Comparison of ENCODE assay signal across 26 cellular contexts in the genomic region with DNA sequence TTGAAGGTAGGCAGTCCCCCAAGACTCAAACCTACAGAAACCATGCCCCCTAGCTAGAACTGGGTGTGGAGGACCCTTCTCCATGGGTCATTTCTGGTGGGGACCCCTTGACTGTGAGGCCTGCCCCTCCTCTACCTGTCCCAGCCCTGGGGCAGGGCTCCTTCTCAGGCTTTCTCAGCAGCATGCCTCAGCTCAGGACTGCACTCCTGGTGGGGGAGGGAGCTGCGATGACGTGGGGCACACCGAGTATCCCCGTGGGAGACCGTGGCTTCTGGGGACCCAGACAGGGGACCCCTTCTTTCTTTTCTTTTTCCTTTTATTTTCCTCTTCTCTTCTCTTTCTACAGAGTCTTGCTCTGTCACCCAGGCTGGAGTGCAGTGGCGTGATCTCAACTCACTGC. TPM values are rescaled to one million over a fixed set of nuclear protein-coding genes. Genes with fewer than 3 reads are reported as not detected.
DNase-seq lines count a peak whose midpoint lies in the region; ATAC-seq and TF ChIP-seq lines count a peak whose summit lies in the region.
"Had no signal": no experiment of that assay in that cellular context is flagged by ENCODE, and none has a peak within 500 bp of the region (broad histone marks: within the 10 kb centered on the region; RNA-seq: fewer than 3 reads in every experiment).

No MANE protein-coding gene starts in this region.

- no peak overlapping the region for H3K4me2 ChIP-seq in osteoblast (ENCODE audit: insufficient read depth, low read length)
- H3K4me2 ChIP-seq: A549; BLaER1 treated with 17β-estradiol and CSF1 and Interleukin-3, amounts not matched to agents 10 nM and 100 nM had no signal

- 78 to 94% (median 87%) methylated on average over 6 of the region's 6 CpGs for WGBS in spleen, 5 donors
- no CpG with 5 or more reads among the region's 6 CpGs for WGBS in right lobe of liver (ENCODE audit: insufficient coverage, low coverage, low lambda C conversion rate, missing lambda C conversion rate)

- no peaks in the 10 kb centered on the region for H3K27me3 ChIP-seq in osteoblast (ENCODE audit: insufficient read depth, low read length)
- peaks cover 0 to 67% (median 0%) of the 10 kb centered on the region in 7 donors for H3K27me3 ChIP-seq in spleen (replicated peaks in 1 of 7)
- H3K27me3 ChIP-seq in right lobe of liver, result no peaks in the 10 kb centered on the region
- H3K27me3 ChIP-seq: BLaER1 treated with 17β-estradiol and CSF1 and Interleukin-3, amounts not matched to agents 10 nM and 100 nM had no signal

- peaks cover 11% of the 10 kb centered on the region for H3K27me3 Mint-ChIP-seq in activated naive CD8-positive, alpha-beta T cell treated with anti-CD3 and anti-CD28 coated beads, Interleukin-2, amount 10 ng/mL, durations not matched to agents 7 days and 5 days
- peaks cover 4% of the 10 kb centered on the region for H3K27me3 Mint-ChIP-seq in activated naive CD8-positive, alpha-beta T cell treated with anti-CD3 and anti-CD28 coated beads for 36 hours
- H3K27me3 Mint-ChIP-seq in chondrocyte (ENCODE audit: low read depth), result peaks cover 63% of the 10 kb centered on the region
- H3K27me3 Mint-ChIP-seq in effector memory CD8-positive, alpha-beta T cell, result peaks cover 55 to 99% of the 10 kb centered on the region in 2 donors

- no peak overlapping the region for H3K27ac ChIP-seq in osteoblast (ENCODE audit: low read depth, low read length)
- no peak overlapping the region for H3K27ac ChIP-seq in spleen
- H3K27ac ChIP-seq in right lobe of liver, result no peak overlapping the region
- H3K27ac ChIP-seq: 22Rv1; A549; BLaER1 treated with 17β-estradiol and CSF1 and Interleukin-3, amounts not matched to agents 10 nM and 100 nM; C4-2B had no signal

- H3K4me1 ChIP-seq in osteoblast (ENCODE audit: insufficient read depth, low read length) (no peaks in the 10 kb centered on the region), spleen (no peaks in the 10 kb centered on the region), right lobe of liver (no peaks in the 10 kb centered on the region)
- H3K4me1 ChIP-seq: A549; BLaER1 treated with 17β-estradiol and CSF1 and Interleukin-3, amounts not matched to agents 10 nM and 100 nM; Caco-2 had no signal

- peak; percentile 15 for DNase-seq in activated naive CD8-positive, alpha-beta T cell treated with anti-CD3 and anti-CD28 coated beads, Interleukin-2, amount 10 ng/mL, durations not matched to agents 7 days and 5 days
- no peak for DNase-seq in activated naive CD8-positive, alpha-beta T cell treated with anti-CD3 and anti-CD28 coated beads for 36 hours
- DNase-seq in chondrocyte (ENCODE audit: low spot score) (peak; percentile 77), osteoblast (ENCODE audit: insufficient read length, low spot score, missing footprints) (peak; percentile 26), spleen (peak; percentile 61), right lobe of liver (no peak), D341Med (ENCODE audit: low spot score) (no peak)
- DNase-seq in effector memory CD8-positive, alpha-beta T cell, result no peak
- DNase-seq: AML-193; Caco-2; Calu3; CD4-positive, alpha-beta T cell; CD8-positive, alpha-beta T cell; DMS 273 treated with DMSO at 0.1 percent for 48 hours; DMS153; DMS53; DMS79; DND-41; EL; GDM1 had no signal

- H3K36me3 ChIP-seq in osteoblast (ENCODE audit: insufficient read depth, low read length) (no peaks in the 10 kb centered on the region), spleen (no peaks in the 10 kb centered on the region), right lobe of liver (no peaks in the 10 kb centered on the region)
- H3K36me3 ChIP-seq: BLaER1 treated with 17β-estradiol and CSF1 and Interleukin-3, amounts not matched to agents 10 nM and 100 nM had no signal

- intact Hi-C loops in spleen (cut with DNase I; ENCODE audit: low total_unique reads), result no loop called here
- intact Hi-C loops in right lobe of liver (cut with DNase I), result no loop called here

- no peak overlapping the region for H3K4me3 ChIP-seq in osteoblast (ENCODE audit: insufficient read depth, low read length)
- no peak overlapping the region for H3K4me3 ChIP-seq in spleen
- no peak overlapping the region for H3K4me3 ChIP-seq in right lobe of liver
- H3K4me3 ChIP-seq: A549; BLaER1 treated with 17β-estradiol and CSF1 and Interleukin-3, amounts not matched to agents 10 nM and 100 nM; GM12878 had no signal

- H3K27ac Mint-ChIP-seq in activated naive CD8-positive, alpha-beta T cell treated with anti-CD3 and anti-CD28 coated beads, Interleukin-2, amount 10 ng/mL, durations not matched to agents 7 days and 5 days, result no peak overlapping the region
- H3K27ac Mint-ChIP-seq in activated naive CD8-positive, alpha-beta T cell treated with anti-CD3 and anti-CD28 coated beads for 36 hours, result no peak overlapping the region
- no peak overlapping the region for H3K27ac Mint-ChIP-seq in chondrocyte (ENCODE audit: unreplicated experiment)
- no peak overlapping the region for H3K27ac Mint-ChIP-seq in effector memory CD8-positive, alpha-beta T cell
- H3K27ac Mint-ChIP-seq: B cell; CD4-positive, alpha-beta T cell; CD8-positive, alpha-beta T cell had no signal

- no peak overlapping the region for H3K4me3 Mint-ChIP-seq in activated naive CD8-positive, alpha-beta T cell treated with anti-CD3 and anti-CD28 coated beads, Interleukin-2, amount 10 ng/mL, durations not matched to agents 7 days and 5 days
- H3K4me3 Mint-ChIP-seq in activated naive CD8-positive, alpha-beta T cell treated with anti-CD3 and anti-CD28 coated beads for 36 hours, result no peak overlapping the region
- no peak overlapping the region for H3K4me3 Mint-ChIP-seq in chondrocyte (ENCODE audit: unreplicated experiment)
- no peak overlapping the region for H3K4me3 Mint-ChIP-seq in effector memory CD8-positive, alpha-beta T cell
- H3K4me3 Mint-ChIP-seq: B cell; CD4-positive, alpha-beta T cell; CD8-positive, alpha-beta T cell had no signal

- no peaks in the 10 kb centered on the region for H3K79me2 ChIP-seq in osteoblast (ENCODE audit: insufficient read depth, low read length)

- TF ChIP-seq CTCF in chondrocyte (IDR thresholded peaks at IDR 0.05) (no peak), osteoblast (IDR thresholded peaks at IDR 0.05; ENCODE audit: extremely low read depth, low read depth, low read length) (no peak), spleen (IDR thresholded peaks at IDR 0.05 in 8 of 11, conservative IDR thresholded peaks at IDR 0.05 in 3 of 11) (no peak), right lobe of liver (IDR thresholded peaks at IDR 0.05) (no peak)

- no peaks in the 10 kb centered on the region for H3K9me3 Mint-ChIP-seq in activated naive CD8-positive, alpha-beta T cell treated with anti-CD3 and anti-CD28 coated beads, Interleukin-2, amount 10 ng/mL, durations not matched to agents 7 days and 5 days
- no peaks in the 10 kb centered on the region for H3K9me3 Mint-ChIP-seq in activated naive CD8-positive, alpha-beta T cell treated with anti-CD3 and anti-CD28 coated beads for 36 hours
- H3K9me3 Mint-ChIP-seq in chondrocyte (ENCODE audit: low read depth), result no peaks in the 10 kb centered on the region
- no peaks in the 10 kb centered on the region for H3K9me3 Mint-ChIP-seq in effector memory CD8-positive, alpha-beta T cell
- H3K9me3 Mint-ChIP-seq: CD4-positive, alpha-beta T cell; CD8-positive, alpha-beta T cell had no signal

- no peaks in the 10 kb centered on the region for H3K36me3 Mint-ChIP-seq in activated naive CD8-positive, alpha-beta T cell treated with anti-CD3 and anti-CD28 coated beads, Interleukin-2, amount 10 ng/mL, durations not matched to agents 7 days and 5 days
- no peaks in the 10 kb centered on the region for H3K36me3 Mint-ChIP-seq in activated naive CD8-positive, alpha-beta T cell treated with anti-CD3 and anti-CD28 coated beads for 36 hours
- peaks cover 2% of the 10 kb centered on the region for H3K36me3 Mint-ChIP-seq in chondrocyte (ENCODE audit: low read depth)
- H3K36me3 Mint-ChIP-seq in effector memory CD8-positive, alpha-beta T cell (ENCODE audit: insufficient read depth), result no peaks in the 10 kb centered on the region
- H3K36me3 Mint-ChIP-seq: CD8-positive, alpha-beta T cell had no signal

- TF ChIP-seq POLR2A in spleen (IDR thresholded peaks at IDR 0.05) (no peak), right lobe of liver (IDR thresholded peaks at IDR 0.05) (no peak)

- POLR2A ChIA-PET in activated naive CD8-positive, alpha-beta T cell treated with anti-CD3 and anti-CD28 coated beads, Interleukin-2, amount 10 ng/mL, durations not matched to agents 7 days and 5 days (lab: Charles Lee), result no interaction called here

- no peak for ATAC-seq in activated naive CD8-positive, alpha-beta T cell treated with anti-CD3 and anti-CD28 coated beads, Interleukin-2, amount 10 ng/mL, durations not matched to agents 7 days and 5 days (ENCODE audit: low read depth)
- no peak for ATAC-seq in effector memory CD8-positive, alpha-beta T cell (replicated peaks)
- no peak for ATAC-seq in right lobe of liver
- ATAC-seq: A549; CD8-positive, alpha-beta T cell; GM12878 had no signal

- H4K20me1 ChIP-seq in osteoblast (ENCODE audit: insufficient read depth, low read length), result no peaks in the 10 kb centered on the region
- H4K20me1 ChIP-seq: BLaER1 treated with 17β-estradiol and CSF1 and Interleukin-3, amounts not matched to agents 10 nM and 100 nM had no signal

- no peak overlapping the region for H2AFZ ChIP-seq in osteoblast (ENCODE audit: low read length)

- no peaks in the 10 kb centered on the region for H3K4me1 Mint-ChIP-seq in activated naive CD8-positive, alpha-beta T cell treated with anti-CD3 and anti-CD28 coated beads, Interleukin-2, amount 10 ng/mL, durations not matched to agents 7 days and 5 days
- H3K4me1 Mint-ChIP-seq in activated naive CD8-positive, alpha-beta T cell treated with anti-CD3 and anti-CD28 coated beads for 36 hours, result no peaks in the 10 kb centered on the region
- H3K4me1 Mint-ChIP-seq in chondrocyte (ENCODE audit: low read depth), result no peaks in the 10 kb centered on the region
- no peaks in the 10 kb centered on the region for H3K4me1 Mint-ChIP-seq in effector memory CD8-positive, alpha-beta T cell (ENCODE audit: low read depth in 2 of 2)
- H3K4me1 Mint-ChIP-seq: B cell had no signal

- H3K9me3 ChIP-seq in osteoblast (ENCODE audit: low read depth, low read length) (no peaks in the 10 kb centered on the region), spleen (no peaks in the 10 kb centered on the region), right lobe of liver (no peaks in the 10 kb centered on the region)
- H3K9me3 ChIP-seq: A549; BLaER1 treated with 17β-estradiol and CSF1 and Interleukin-3, amounts not matched to agents 10 nM and 100 nM; Caco-2 had no signal

RNA-seq across cellular contexts. Expression of a gene that starts 27.0 kb away (rescaled TPM):
- not detected for total RNA-seq in activated naive CD8-positive, alpha-beta T cell treated with anti-CD3 and anti-CD28 coated beads, Interleukin-2, amount 10 ng/mL, durations not matched to agents 7 days and 5 days
- not detected for total RNA-seq in activated naive CD8-positive, alpha-beta T cell treated with anti-CD3 and anti-CD28 coated beads for 36 hours
- total RNA-seq in chondrocyte (0.18 TPM in 1 of 3 replicates, not detected in the others), osteoblast (8.3 and 9.8 TPM in 2 replicates), spleen (under 1 TPM in 1 of 7 donors, not detected in 6; 0.98 TPM), right lobe of liver (not detected)
- under 1 TPM; 0.04 to 0.38 (median 0.09) TPM for polyA plus RNA-seq in spleen
- total RNA-seq: B cell; CD4-positive, alpha-beta T cell; CD8-positive, alpha-beta T cell had no signal

Comparison
In these comparisons a context has a peak if more than half of its experiments do, and no peak if none do; other contexts are left out.
1. DNase-seq: peak in activated naive CD8-positive, alpha-beta T cell treated with anti-CD3 and anti-CD28 coated beads, Interleukin-2, amount 10 ng/mL, durations not matched to agents 7 days and 5 days (single experiment), chondrocyte (single experiment), osteoblast (single experiment) and spleen (single experiment); none in activated naive CD8-positive, alpha-beta T cell treated with anti-CD3 and anti-CD28 coated beads for 36 hours (single experiment), effector memory CD8-positive, alpha-beta T cell (0 of 3), right lobe of liver (0 of 3) and D341Med (single experiment).